15 cellular contexts compared by ENCODE assay signal in genomic region chr10:86991362-86991761, GRCh38. TPM values are rescaled to one million over a fixed set of nuclear protein-coding genes. Genes with fewer than 3 reads are reported as not detected.
A peak's percentile ranks its signal among the peaks of the same experiment; 100 is the strongest.
DNase-seq lines count a peak whose midpoint lies in the region; ATAC-seq, FAIRE-seq and TF ChIP-seq lines count a peak whose summit lies in the region.
"Not testable (repeated sequence)": the region's sequence is repeated elsewhere in the genome, so short reads cannot be mapped to it uniquely, and the experiment has no call there.
"Had no signal": no experiment of that assay in that cellular context is flagged by ENCODE, and none has a peak within 500 bp of the region (broad histone marks: within the 10 kb centered on the region; RNA-seq: fewer than 3 reads in every experiment).

No MANE protein-coding gene starts in this region.

- POLR2A ChIA-PET in K562 (lab: Yijun Ruan, JAX): interaction anchor here (1.5 kb wide), 1 partner anchor 14 kb away, joined by 3 read pairs; no protein-coding TSS in a partner anchor
- POLR2A ChIA-PET in HepG2 (lab: Yijun Ruan, JAX): not testable (repeated sequence)

- BruUV-seq in K562 (replicated peaks; lab: Mats Ljungman, UMichigan); HepG2 (replicated peaks; lab: Mats Ljungman, UMichigan): not testable (repeated sequence)

- not testable (repeated sequence) for H3K9me1 ChIP-seq in K562 (ENCODE audit: control insufficient read depth, insufficient read depth, low read length)

- DNase-seq in RCC 7860 (ENCODE audit: low spot score); K562 (ENCODE audit: extremely low read depth in 1 of 4, low spot score in 3 of 4); frontal cortex (ENCODE audit: low spot score in 2 of 2); HepG2 (ENCODE audit: low spot score); small intestine: not testable (repeated sequence)

- not testable (repeated sequence) for TF ChIP-seq CTCF in K562 (IDR thresholded peaks at IDR 0.05 in 2 of 3, conservative IDR thresholded peaks at IDR 0.05 in 1 of 3; ENCODE audit: insufficient read depth in 2 of 3, low read depth in 1 of 3, low read length in 3 of 3); HepG2 (CRISPR knock-in tag; IDR thresholded peaks at IDR 0.05)

- H4K20me1 ChIP-seq in K562 (replicated peaks; ENCODE audit: control insufficient read depth, insufficient read depth, low read length); HepG2 (ENCODE audit: insufficient read depth, low read length): not testable (repeated sequence)

- TF ChIP-seq RAD21 in K562 (CRISPR knock-in tag; conservative IDR thresholded peaks at IDR 0.05 in 1 of 2, IDR thresholded peaks at IDR 0.05 in 1 of 2); HepG2 (CRISPR knock-in tag; IDR thresholded peaks at IDR 0.05): not testable (repeated sequence)

- WGBS in K562 (ENCODE audit: insufficient coverage, low coverage, missing lambda C conversion rate): 42% methylated on average over 11 of the region's 12 CpGs
- WGBS in HepG2 (ENCODE audit: low lambda C conversion rate): 48% methylated on average over 12 of the region's 12 CpGs
- 74 to 91% (median 80%) methylated on average over 12 of the region's 12 CpGs for WGBS in small intestine, 3 donors

- TF ChIP-seq POLR2A in K562 (conservative IDR thresholded peaks at IDR 0.05); HepG2 (IDR thresholded peaks at IDR 0.05; ENCODE audit: insufficient read depth in 1 of 2, low read depth in 2 of 2, low read length in 2 of 2): not testable (repeated sequence)

- not testable (repeated sequence) for TF ChIP-seq EP300 in K562 (IDR thresholded peaks at IDR 0.05; ENCODE audit: low read length); HepG2 (IDR thresholded peaks at IDR 0.05; ENCODE audit: low read depth in 2 of 2, low read length in 2 of 2); HepG2 (CRISPR knock-in tag; IDR thresholded peaks at IDR 0.05; ENCODE audit: borderline replicate concordance)

- FAIRE-seq in A204.1 (lab: Jason Lieb, UNC) (peak; percentile 97), RCC 7860 (lab: Jason Lieb, UNC) (peak; percentile 76), frontal cortex (lab: Jason Lieb, UNC) (peak; percentile 97), small intestine (lab: Jason Lieb, UNC) (peak; percentile 49)
- not testable (repeated sequence) for FAIRE-seq in K562 (lab: Jason Lieb, UNC); HepG2 (lab: Jason Lieb, UNC)

- in situ Hi-C loops in K562 (cut with MboI); HepG2 (cut with HindIII; ENCODE audit: extremely low pct_ligation_motif_present, low pct_unique_long_range_greater_than_20kb): not testable (repeated sequence)

- not testable (repeated sequence) for H2AFZ ChIP-seq in K562 (ENCODE audit: low read depth, low read length); HepG2 (ENCODE audit: low read length)

- H3K9me3 ChIP-seq in K562 (replicated peaks; ENCODE audit: control insufficient read depth, insufficient read depth, low read depth, low read length); HepG2 (ENCODE audit: low read length); small intestine (ENCODE audit: control insufficient read depth, low read depth): not testable (repeated sequence)

- not testable (repeated sequence) for H3K36me3 ChIP-seq in K562 (ENCODE audit: control insufficient read depth, insufficient read depth, low read length); HepG2 (replicated peaks in 1 of 2; ENCODE audit: control insufficient read depth in 1 of 2, insufficient read depth in 2 of 2, low read length in 2 of 2); small intestine (ENCODE audit: control insufficient read depth in 2 of 2, insufficient read depth in 2 of 2, low read length in 2 of 2)

- not testable (repeated sequence) for H3K27me3 ChIP-seq in K562 (ENCODE audit: control insufficient read depth in 2 of 2, insufficient read depth in 2 of 2, low read length in 2 of 2); HepG2 (ENCODE audit: control insufficient read depth in 1 of 2, insufficient read depth in 2 of 2, low read length in 2 of 2); small intestine (ENCODE audit: control insufficient read depth in 2 of 2, insufficient read depth in 2 of 2, low read length in 2 of 2)

- not testable (repeated sequence) for H3K27ac ChIP-seq in K562 (ENCODE audit: extremely low read depth, low read depth, low read length); HepG2 (ENCODE audit: extremely low read length, insufficient read depth, low read length); small intestine (ENCODE audit: low read depth in 1 of 2, low read length in 1 of 2)

- ATAC-seq in K562, HepG2: not testable (repeated sequence)

- not testable (repeated sequence) for H3K4me1 ChIP-seq in K562 (replicated peaks in 1 of 2; ENCODE audit: control insufficient read depth in 2 of 2, insufficient read depth in 2 of 2, low read length in 2 of 2); HepG2 (ENCODE audit: insufficient read depth, low read length); small intestine (ENCODE audit: control insufficient read depth in 2 of 2, insufficient read depth in 1 of 2, low read depth in 1 of 2, low read length in 1 of 2)

- intact Hi-C loops in K562 (cut with micrococcal nuclease); HepG2 (cut with micrococcal nuclease; ENCODE audit: unreplicated experiment): not testable (repeated sequence)

- not testable (repeated sequence) for H3K9ac ChIP-seq in K562 (ENCODE audit: insufficient read depth in 1 of 2, low read depth in 2 of 2, low read length in 2 of 2); HepG2 (ENCODE audit: insufficient read depth, low read depth, low read length)

- CTCF ChIA-PET in K562 (lab: Yijun Ruan, JAX; ENCODE audit: low intra/inter-chr PET ratio); HepG2 (lab: Yijun Ruan, JAX; ENCODE audit: low intra/inter-chr PET ratio, low total read pairs): not testable (repeated sequence)

- not testable (repeated sequence) for H3K4me3 ChIP-seq in K562; HepG2 (replicated peaks in 1 of 3; ENCODE audit: insufficient read depth in 1 of 3, low read depth in 2 of 3, low read length in 3 of 3); small intestine (ENCODE audit: low read depth in 1 of 2, low read length in 2 of 2)

- H3K79me2 ChIP-seq in K562 (ENCODE audit: control insufficient read depth, insufficient read depth, low read length); HepG2 (ENCODE audit: insufficient read depth, low read length): not testable (repeated sequence)

- not testable (repeated sequence) for H3K4me2 ChIP-seq in K562 (ENCODE audit: insufficient read depth, low read length); HepG2 (ENCODE audit: low read depth, low read length)

RNA-seq across cellular contexts. Expression of gene ADIRF, which starts 23.1 kb away (rescaled TPM):
- not detected in 2 replicates for total RNA-seq in K562 (2011; cell fraction: chromatin; rRNA removed; ENCODE audit: low replicate concordance)
- total RNA-seq in K562 (2011; cell fraction: nucleolus; rRNA removed): not detected in 2 replicates
- total RNA-seq in K562 (2011; cell fraction: nucleoplasm; rRNA removed): not detected in 2 replicates
- total RNA-seq in K562 (2014; rRNA removed): not detected in 2 replicates
- not detected in 2 replicates for total RNA-seq in K562 (2014; rRNA removed; fragmentation: Illumina TruSeq; extraction: Trizol)
- total RNA-seq in K562 (2015; rRNA removed; fragmentation: Illumina TruSeq; extraction: Trizol): not detected in 2 replicates
- 0.27 TPM in 1 of 2 replicates, not detected in the other for total RNA-seq in K562 (2021)
- polyA plus RNA-seq in K562 (2011; rRNA removed): not detected in 2 replicates
- not detected in 2 replicates for polyA plus RNA-seq in K562 (2011; cell fraction: cytosol; rRNA removed)
- not detected in 2 replicates for polyA plus RNA-seq in K562 (2011; cell fraction: nucleus; rRNA removed)
- polyA plus RNA-seq in K562 (2012): not detected in 2 replicates
- not detected in 2 replicates for polyA plus RNA-seq in K562 (2014; fragmentation: Illumina TruSeq; extraction: Trizol)
- under 1 TPM in 1 of 2 experiments, not detected in 1; 0.08 TPM for polyA plus RNA-seq in K562 (2014; fragmentation: Nextera tagmentation; extraction: Ambion mirVana)
- not detected in 2 replicates for polyA plus RNA-seq in K562 (2014; rRNA removed)
- not detected in 2 replicates for polyA minus RNA-seq in K562 (2011; rRNA and poly(A)+ RNA removed)
- polyA minus RNA-seq in K562 (2011; cell fraction: cytosol; rRNA and poly(A)+ RNA removed): not detected in 2 replicates
- polyA minus RNA-seq in K562 (2011; cell fraction: nucleus; rRNA and poly(A)+ RNA removed): not detected in 2 replicates
- 0.41 TPM for total RNA-seq in frontal cortex
- 0.40 and 0.44 TPM in 2 replicates for total RNA-seq in HepG2 (2016; rRNA removed; fragmentation: Illumina TruSeq; extraction: Trizol)
- not detected in 2 replicates for total RNA-seq in HepG2 (2016; cell fraction: cytosol; rRNA removed; fragmentation: Illumina TruSeq; extraction: Trizol; ENCODE audit: low read depth)
- total RNA-seq in HepG2 (2016; cell fraction: insoluble cytoplasmic fraction; rRNA removed; fragmentation: Illumina TruSeq; extraction: Trizol): 0.17 TPM in 1 of 2 replicates, not detected in the other
- total RNA-seq in HepG2 (2016; cell fraction: membrane; rRNA removed; fragmentation: Illumina TruSeq; extraction: Trizol): 0.41 TPM in 1 of 2 replicates, not detected in the other
- not detected in 2 replicates for total RNA-seq in HepG2 (2016; cell fraction: nucleus; rRNA removed; fragmentation: Illumina TruSeq; extraction: Trizol)
- 0.13 TPM in 1 of 2 replicates, not detected in the other for polyA plus RNA-seq in HepG2 (2011; rRNA removed)
- 0.13 TPM in 1 of 2 replicates, not detected in the other for polyA plus RNA-seq in HepG2 (2011; cell fraction: cytosol; rRNA removed)
- not detected in 2 replicates for polyA plus RNA-seq in HepG2 (2011; cell fraction: nucleus; rRNA removed)
- polyA plus RNA-seq in HepG2 (2012): not detected in 2 replicates
- 0.27 and 0.36 TPM in 2 replicates for polyA plus RNA-seq in HepG2 (2016; cell fraction: cytosol; fragmentation: Illumina TruSeq; extraction: Trizol; ENCODE audit: low read depth)
- polyA plus RNA-seq in HepG2 (2016; cell fraction: insoluble cytoplasmic fraction; fragmentation: Illumina TruSeq; extraction: Trizol; ENCODE audit: low read depth): not detected in 2 replicates
- 0.62 and 1.4 TPM in 2 replicates for polyA plus RNA-seq in HepG2 (2016; cell fraction: membrane; fragmentation: Illumina TruSeq; extraction: Trizol; ENCODE audit: low read depth)
- not detected in 2 replicates for polyA plus RNA-seq in HepG2 (2016; cell fraction: nucleus; fragmentation: Illumina TruSeq; extraction: Trizol; ENCODE audit: insufficient read depth, low read depth)
- polyA minus RNA-seq in HepG2 (2011; rRNA and poly(A)+ RNA removed; ENCODE audit: low replicate concordance): not detected in 2 replicates
- polyA minus RNA-seq in HepG2 (2011; cell fraction: cytosol; rRNA and poly(A)+ RNA removed): not detected in 2 replicates
- not detected in 2 replicates for polyA minus RNA-seq in HepG2 (2011; cell fraction: nucleus; rRNA and poly(A)+ RNA removed)
- polyA plus RNA-seq in small intestine: 1,000 to 10,000 TPM in 1 of 3 donors, 100 to 1,000 TPM in 2; 193 to 1,065 (median 750) TPM
- total RNA-seq: A172; A673; CD4-positive, alpha-beta memory T cell; CD4-positive, CD25-positive, alpha-beta regulatory T cell; CD8-positive, alpha-beta memory T cell; Daoy; G401 had no signal
- polyA plus RNA-seq: CD14-positive monocyte; CD8-positive, alpha-beta memory T cell had no signal

RNA-seq across cellular contexts. Expression of gene FAM25A, which starts 28.7 kb away (rescaled TPM):
- not detected in 2 replicates for total RNA-seq in K562 (2011; cell fraction: chromatin; rRNA removed; ENCODE audit: low replicate concordance)
- total RNA-seq in K562 (2011; cell fraction: nucleolus; rRNA removed): not detected in 2 replicates
- total RNA-seq in K562 (2011; cell fraction: nucleoplasm; rRNA removed): not detected in 2 replicates
- total RNA-seq in K562 (2014; rRNA removed): not detected in 2 replicates
- total RNA-seq in K562 (2014; rRNA removed; fragmentation: Illumina TruSeq; extraction: Trizol): not detected in 2 replicates
- total RNA-seq in K562 (2015; rRNA removed; fragmentation: Illumina TruSeq; extraction: Trizol): not detected in 2 replicates
- total RNA-seq in K562 (2021): not detected in 2 replicates
- polyA plus RNA-seq in K562 (2011; rRNA removed): not detected in 2 replicates
- polyA plus RNA-seq in K562 (2011; cell fraction: cytosol; rRNA removed): not detected in 2 replicates
- not detected in 2 replicates for polyA plus RNA-seq in K562 (2011; cell fraction: nucleus; rRNA removed)
- not detected in 2 replicates for polyA plus RNA-seq in K562 (2012)
- polyA plus RNA-seq in K562 (2014; fragmentation: Illumina TruSeq; extraction: Trizol): not detected in 2 replicates
- polyA plus RNA-seq in K562 (2014; fragmentation: Nextera tagmentation; extraction: Ambion mirVana): not detected
- polyA plus RNA-seq in K562 (2014; rRNA removed): not detected in 2 replicates
- polyA minus RNA-seq in K562 (2011; rRNA and poly(A)+ RNA removed): not detected in 2 replicates
- polyA minus RNA-seq in K562 (2011; cell fraction: cytosol; rRNA and poly(A)+ RNA removed): not detected in 2 replicates
- polyA minus RNA-seq in K562 (2011; cell fraction: nucleus; rRNA and poly(A)+ RNA removed): not detected in 2 replicates
- not detected for total RNA-seq in frontal cortex
- total RNA-seq in HepG2 (2016; rRNA removed; fragmentation: Illumina TruSeq; extraction: Trizol): not detected in 2 replicates
- total RNA-seq in HepG2 (2016; cell fraction: cytosol; rRNA removed; fragmentation: Illumina TruSeq; extraction: Trizol; ENCODE audit: low read depth): not detected in 2 replicates
- not detected in 2 replicates for total RNA-seq in HepG2 (2016; cell fraction: insoluble cytoplasmic fraction; rRNA removed; fragmentation: Illumina TruSeq; extraction: Trizol)
- not detected in 2 replicates for total RNA-seq in HepG2 (2016; cell fraction: membrane; rRNA removed; fragmentation: Illumina TruSeq; extraction: Trizol)
- total RNA-seq in HepG2 (2016; cell fraction: nucleus; rRNA removed; fragmentation: Illumina TruSeq; extraction: Trizol): not detected in 2 replicates
- polyA plus RNA-seq in HepG2 (2011; rRNA removed): not detected in 2 replicates
- polyA plus RNA-seq in HepG2 (2011; cell fraction: cytosol; rRNA removed): not detected in 2 replicates
- not detected in 2 replicates for polyA plus RNA-seq in HepG2 (2011; cell fraction: nucleus; rRNA removed)
- polyA plus RNA-seq in HepG2 (2012): not detected in 2 replicates
- not detected in 2 replicates for polyA plus RNA-seq in HepG2 (2016; cell fraction: cytosol; fragmentation: Illumina TruSeq; extraction: Trizol; ENCODE audit: low read depth)
- not detected in 2 replicates for polyA plus RNA-seq in HepG2 (2016; cell fraction: insoluble cytoplasmic fraction; fragmentation: Illumina TruSeq; extraction: Trizol; ENCODE audit: low read depth)
- not detected in 2 replicates for polyA plus RNA-seq in HepG2 (2016; cell fraction: membrane; fragmentation: Illumina TruSeq; extraction: Trizol; ENCODE audit: low read depth)
- not detected in 2 replicates for polyA plus RNA-seq in HepG2 (2016; cell fraction: nucleus; fragmentation: Illumina TruSeq; extraction: Trizol; ENCODE audit: insufficient read depth, low read depth)
- not detected in 2 replicates for polyA minus RNA-seq in HepG2 (2011; rRNA and poly(A)+ RNA removed; ENCODE audit: low replicate concordance)
- polyA minus RNA-seq in HepG2 (2011; cell fraction: cytosol; rRNA and poly(A)+ RNA removed): not detected in 2 replicates
- polyA minus RNA-seq in HepG2 (2011; cell fraction: nucleus; rRNA and poly(A)+ RNA removed): not detected in 2 replicates
- polyA plus RNA-seq in small intestine: not detected
- total RNA-seq: A172; A673; CD4-positive, alpha-beta memory T cell; CD4-positive, CD25-positive, alpha-beta regulatory T cell; CD8-positive, alpha-beta memory T cell; Daoy; G401 had no signal
- polyA plus RNA-seq: AG04450; CD14-positive monocyte; CD4-positive, alpha-beta memory T cell; CD4-positive, CD25-positive, alpha-beta regulatory T cell; CD8-positive, alpha-beta memory T cell had no signal

RNA-seq across cellular contexts. Expression of gene SNCG, which starts 33.0 kb away (rescaled TPM):
- total RNA-seq in K562 (2011; cell fraction: chromatin; rRNA removed; ENCODE audit: low replicate concordance): 20.0 and 61.3 TPM in 2 replicates
- 72.0 and 82.9 TPM in 2 replicates for total RNA-seq in K562 (2011; cell fraction: nucleolus; rRNA removed)
- total RNA-seq in K562 (2011; cell fraction: nucleoplasm; rRNA removed): 49.9 and 55.1 TPM in 2 replicates
- total RNA-seq in K562 (2014; rRNA removed) (135 and 142 TPM in 2 replicates), K562 (2014; rRNA removed; fragmentation: Illumina TruSeq; extraction: Trizol) (16.7 and 27.3 TPM in 2 replicates), K562 (2015; rRNA removed; fragmentation: Illumina TruSeq; extraction: Trizol) (104 TPM in 2 replicates), K562 (2021) (86.6 and 93.6 TPM in 2 replicates), frontal cortex (1.6 TPM), HepG2 (2016; rRNA removed; fragmentation: Illumina TruSeq; extraction: Trizol) (0.22 TPM in 1 of 2 replicates, not detected in the other)
- polyA plus RNA-seq in K562 (2011; rRNA removed) (64.0 and 146 TPM in 2 replicates), K562 (2014; fragmentation: Illumina TruSeq; extraction: Trizol) (45.5 and 108 TPM in 2 replicates), K562 (2014; fragmentation: Nextera tagmentation; extraction: Ambion mirVana) (10 to 100 TPM in 1 of 2 experiments, 1 to 10 TPM in 1; 9.8 to 34.3 TPM), K562 (2014; rRNA removed) (132 and 141 TPM in 2 replicates), HepG2 (2011; rRNA removed) (0.86 and 0.91 TPM in 2 replicates), small intestine (10 to 100 TPM in 1 of 3 donors, 1 to 10 TPM in 2; 2.4 to 44.8 (median 4.0) TPM)
- 66.6 and 210 TPM in 2 replicates for polyA plus RNA-seq in K562 (2011; cell fraction: cytosol; rRNA removed)
- 63.9 and 189 TPM in 2 replicates for polyA plus RNA-seq in K562 (2011; cell fraction: nucleus; rRNA removed)
- polyA plus RNA-seq in K562 (2012): 88.6 and 139 TPM in 2 replicates
- polyA minus RNA-seq in K562 (2011; rRNA and poly(A)+ RNA removed): 22.0 and 71.1 TPM in 2 replicates
- 38.1 and 88.0 TPM in 2 replicates for polyA minus RNA-seq in K562 (2011; cell fraction: cytosol; rRNA and poly(A)+ RNA removed)
- polyA minus RNA-seq in K562 (2011; cell fraction: nucleus; rRNA and poly(A)+ RNA removed): 11.4 and 21.5 TPM in 2 replicates
- not detected in 2 replicates for total RNA-seq in HepG2 (2016; cell fraction: cytosol; rRNA removed; fragmentation: Illumina TruSeq; extraction: Trizol; ENCODE audit: low read depth)
- total RNA-seq in HepG2 (2016; cell fraction: insoluble cytoplasmic fraction; rRNA removed; fragmentation: Illumina TruSeq; extraction: Trizol): not detected in 2 replicates
- not detected in 2 replicates for total RNA-seq in HepG2 (2016; cell fraction: membrane; rRNA removed; fragmentation: Illumina TruSeq; extraction: Trizol)
- total RNA-seq in HepG2 (2016; cell fraction: nucleus; rRNA removed; fragmentation: Illumina TruSeq; extraction: Trizol): not detected in 2 replicates
- 1.1 and 1.8 TPM in 2 replicates for polyA plus RNA-seq in HepG2 (2011; cell fraction: cytosol; rRNA removed)
- 1.2 and 1.8 TPM in 2 replicates for polyA plus RNA-seq in HepG2 (2011; cell fraction: nucleus; rRNA removed)
- polyA plus RNA-seq in HepG2 (2012): 0.32 TPM in 1 of 2 replicates, not detected in the other
- polyA plus RNA-seq in HepG2 (2016; cell fraction: cytosol; fragmentation: Illumina TruSeq; extraction: Trizol; ENCODE audit: low read depth): 0.33 and 0.71 TPM in 2 replicates
- not detected in 2 replicates for polyA plus RNA-seq in HepG2 (2016; cell fraction: insoluble cytoplasmic fraction; fragmentation: Illumina TruSeq; extraction: Trizol; ENCODE audit: low read depth)
- polyA plus RNA-seq in HepG2 (2016; cell fraction: membrane; fragmentation: Illumina TruSeq; extraction: Trizol; ENCODE audit: low read depth): 0.30 and 0.38 TPM in 2 replicates
- not detected in 2 replicates for polyA plus RNA-seq in HepG2 (2016; cell fraction: nucleus; fragmentation: Illumina TruSeq; extraction: Trizol; ENCODE audit: insufficient read depth, low read depth)
- 0.56 and 4.7 TPM in 2 replicates for polyA minus RNA-seq in HepG2 (2011; rRNA and poly(A)+ RNA removed; ENCODE audit: low replicate concordance)
- 0.79 and 1.4 TPM in 2 replicates for polyA minus RNA-seq in HepG2 (2011; cell fraction: cytosol; rRNA and poly(A)+ RNA removed)
- not detected in 2 replicates for polyA minus RNA-seq in HepG2 (2011; cell fraction: nucleus; rRNA and poly(A)+ RNA removed)
- total RNA-seq: A673; CD4-positive, alpha-beta memory T cell; CD4-positive, CD25-positive, alpha-beta regulatory T cell; CD8-positive, alpha-beta memory T cell had no signal
- polyA plus RNA-seq: CD14-positive monocyte; CD4-positive, alpha-beta memory T cell; CD4-positive, CD25-positive, alpha-beta regulatory T cell; CD8-positive, alpha-beta memory T cell had no signal

RNA-seq across cellular contexts. Expression of gene MMRN2, which starts 33.9 kb away (rescaled TPM):
- 1.1 and 2.8 TPM in 2 replicates for total RNA-seq in K562 (2011; cell fraction: chromatin; rRNA removed; ENCODE audit: low replicate concordance)
- 2.0 and 2.7 TPM in 2 replicates for total RNA-seq in K562 (2011; cell fraction: nucleolus; rRNA removed)
- 1.5 and 2.6 TPM in 2 replicates for total RNA-seq in K562 (2011; cell fraction: nucleoplasm; rRNA removed)
- total RNA-seq in K562 (2014; rRNA removed) (0.90 and 1.7 TPM in 2 replicates), K562 (2014; rRNA removed; fragmentation: Illumina TruSeq; extraction: Trizol) (0.54 and 0.76 TPM in 2 replicates), K562 (2015; rRNA removed; fragmentation: Illumina TruSeq; extraction: Trizol) (1.2 and 1.5 TPM in 2 replicates), K562 (2021) (1.3 and 2.0 TPM in 2 replicates), frontal cortex (4.1 TPM), HepG2 (2016; rRNA removed; fragmentation: Illumina TruSeq; extraction: Trizol) (0.04 TPM in 1 of 2 replicates, not detected in the other)
- polyA plus RNA-seq in K562 (2011; rRNA removed) (0.68 and 1.6 TPM in 2 replicates), K562 (2014; fragmentation: Illumina TruSeq; extraction: Trizol) (0.73 and 1.4 TPM in 2 replicates), K562 (2014; fragmentation: Nextera tagmentation; extraction: Ambion mirVana) (under 1 TPM; 0.07 to 0.14 TPM), K562 (2014; rRNA removed) (1.9 and 2.2 TPM in 2 replicates), HepG2 (2011; rRNA removed) (0.03 TPM in 1 of 2 replicates, not detected in the other), small intestine (10 to 100 TPM in 1 of 3 donors, 1 to 10 TPM in 1, under 1 TPM in 1; 0.45 to 20.8 (median 1.4) TPM)
- polyA plus RNA-seq in K562 (2011; cell fraction: cytosol; rRNA removed): 0.60 and 1.9 TPM in 2 replicates
- 1.1 and 4.2 TPM in 2 replicates for polyA plus RNA-seq in K562 (2011; cell fraction: nucleus; rRNA removed)
- 0.80 and 0.83 TPM in 2 replicates for polyA plus RNA-seq in K562 (2012)
- polyA minus RNA-seq in K562 (2011; rRNA and poly(A)+ RNA removed): 0.84 and 1.3 TPM in 2 replicates
- 1.1 and 2.6 TPM in 2 replicates for polyA minus RNA-seq in K562 (2011; cell fraction: cytosol; rRNA and poly(A)+ RNA removed)
- 0.54 and 0.56 TPM in 2 replicates for polyA minus RNA-seq in K562 (2011; cell fraction: nucleus; rRNA and poly(A)+ RNA removed)
- total RNA-seq in HepG2 (2016; cell fraction: cytosol; rRNA removed; fragmentation: Illumina TruSeq; extraction: Trizol; ENCODE audit: low read depth): not detected in 2 replicates
- total RNA-seq in HepG2 (2016; cell fraction: insoluble cytoplasmic fraction; rRNA removed; fragmentation: Illumina TruSeq; extraction: Trizol): not detected in 2 replicates
- total RNA-seq in HepG2 (2016; cell fraction: membrane; rRNA removed; fragmentation: Illumina TruSeq; extraction: Trizol): not detected in 2 replicates
- not detected in 2 replicates for total RNA-seq in HepG2 (2016; cell fraction: nucleus; rRNA removed; fragmentation: Illumina TruSeq; extraction: Trizol)
- 0.01 and 0.04 TPM in 2 replicates for polyA plus RNA-seq in HepG2 (2011; cell fraction: cytosol; rRNA removed)
- polyA plus RNA-seq in HepG2 (2011; cell fraction: nucleus; rRNA removed): 0.07 and 0.13 TPM in 2 replicates
- 0.19 and 0.20 TPM in 2 replicates for polyA plus RNA-seq in HepG2 (2012)
- polyA plus RNA-seq in HepG2 (2016; cell fraction: cytosol; fragmentation: Illumina TruSeq; extraction: Trizol; ENCODE audit: low read depth): not detected in 2 replicates
- not detected in 2 replicates for polyA plus RNA-seq in HepG2 (2016; cell fraction: insoluble cytoplasmic fraction; fragmentation: Illumina TruSeq; extraction: Trizol; ENCODE audit: low read depth)
- polyA plus RNA-seq in HepG2 (2016; cell fraction: membrane; fragmentation: Illumina TruSeq; extraction: Trizol; ENCODE audit: low read depth): 0.07 TPM in 1 of 2 replicates, not detected in the other
- polyA plus RNA-seq in HepG2 (2016; cell fraction: nucleus; fragmentation: Illumina TruSeq; extraction: Trizol; ENCODE audit: insufficient read depth, low read depth): not detected in 2 replicates
- 0.04 and 0.70 TPM in 2 replicates for polyA minus RNA-seq in HepG2 (2011; rRNA and poly(A)+ RNA removed; ENCODE audit: low replicate concordance)
- not detected in 2 replicates for polyA minus RNA-seq in HepG2 (2011; cell fraction: cytosol; rRNA and poly(A)+ RNA removed)
- polyA minus RNA-seq in HepG2 (2011; cell fraction: nucleus; rRNA and poly(A)+ RNA removed): not detected in 2 replicates
- total RNA-seq: A172; A673; CD8-positive, alpha-beta memory T cell had no signal
- polyA plus RNA-seq: CD8-positive, alpha-beta memory T cell had no signal
